In the genomic region with DNA sequence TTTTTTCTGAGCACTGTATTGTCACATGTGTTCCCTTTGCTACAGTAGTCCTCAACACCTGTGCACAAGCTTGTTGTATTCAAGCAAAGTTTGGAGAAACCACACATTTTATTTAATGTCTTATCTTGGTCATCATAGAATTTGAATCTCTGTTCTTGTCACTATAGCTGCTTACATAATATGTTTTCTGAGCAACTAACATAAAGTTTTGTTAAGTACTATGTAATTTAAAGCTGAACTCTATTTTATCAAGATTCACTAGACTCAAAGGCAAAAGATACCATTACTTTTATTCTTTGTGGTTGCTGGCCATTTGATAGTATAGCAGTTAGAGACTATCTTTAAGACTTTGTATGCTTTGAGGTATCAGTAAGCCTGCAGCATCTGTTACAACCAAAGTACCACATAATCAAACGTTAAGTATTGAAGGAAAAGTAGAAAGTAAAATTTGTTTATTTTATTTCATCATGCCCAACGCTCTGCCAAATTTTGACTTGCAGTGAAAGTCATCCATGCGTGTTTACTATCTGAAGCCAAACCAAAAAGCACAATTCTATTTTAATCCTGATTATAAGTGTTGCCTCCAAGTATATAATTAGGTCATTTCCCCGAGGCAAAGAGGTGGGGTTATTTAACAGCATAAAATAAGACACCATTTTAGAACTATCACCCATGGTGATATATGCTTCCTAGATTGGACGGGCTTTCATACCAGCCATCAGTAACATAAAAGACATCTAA, we compare ENCODE assay signal across 19 cellular contexts. TPM values are rescaled to one million over a fixed set of nuclear protein-coding genes. Genes with fewer than 3 reads are reported as not detected.
DNase-seq lines count a peak whose midpoint lies in the region; ATAC-seq and TF ChIP-seq lines count a peak whose summit lies in the region.
"Had no signal": no experiment of that assay in that cellular context is flagged by ENCODE, and none has a peak within 500 bp of the region (broad histone marks: within the 10 kb centered on the region; RNA-seq: fewer than 3 reads in every experiment).

No MANE protein-coding gene starts in this region.

- TF ChIP-seq POLR2A in heart left ventricle (IDR thresholded peaks at IDR 0.05) (no peak), vagina (IDR thresholded peaks at IDR 0.05) (no peak)

- H3K4me1 ChIP-seq in heart left ventricle, result peaks cover 0 to 47% (median 25%) of the 10 kb centered on the region in 12 donors
- H3K4me1 ChIP-seq in right atrium auricular region, result peaks cover 0 to 19% of the 10 kb centered on the region in 2 donors
- H3K4me1 ChIP-seq in fibroblast of lung (ENCODE audit: control insufficient read depth, extremely low read depth, insufficient read depth, low read length), result peaks cover 3% of the 10 kb centered on the region
- H3K4me1 ChIP-seq in thymus (ENCODE audit: control insufficient read depth, insufficient read depth, low read length), result peaks cover 9% of the 10 kb centered on the region
- peaks cover 7% of the 10 kb centered on the region for H3K4me1 ChIP-seq in vagina
- H3K4me1 ChIP-seq: foreskin keratinocyte had no signal

- no peak overlapping the region for H3K9ac ChIP-seq in fibroblast of lung (ENCODE audit: insufficient read depth, low read length)

- H3K4me3 ChIP-seq in heart left ventricle (no peak overlapping the region), right atrium auricular region (no peak overlapping the region), fibroblast of lung (replicated peaks in 1 of 4; ENCODE audit: control extremely low read depth in 1 of 4, insufficient read depth in 1 of 4, low read depth in 3 of 4, low read length in 4 of 4) (no peak overlapping the region), thymus (ENCODE audit: low read length) (no peak overlapping the region), vagina (no peak overlapping the region)
- H3K4me3 ChIP-seq: hepatocyte, left lung, pancreas, SJCRH30 had no signal

- intact Hi-C loops in heart left ventricle (cut with DNase I), result loop anchor here in 8 of 10 donors (2.0 to 5.0 kb wide), 9 partner anchors 36 to 301 kb away; a partner anchor contains a TSS
- intact Hi-C loops in vagina (cut with DNase I), result loop anchor here (5.0 to 10.0 kb wide), 2 partner anchors 104 to 251 kb away; no protein-coding TSS in a partner anchor

- H3K27me3 ChIP-seq in heart left ventricle (no peaks in the 10 kb centered on the region), right atrium auricular region (no peaks in the 10 kb centered on the region), fibroblast of lung (ENCODE audit: control insufficient read depth, insufficient read depth, low read length) (no peaks in the 10 kb centered on the region), thymus (ENCODE audit: control insufficient read depth, insufficient read depth) (no peaks in the 10 kb centered on the region), vagina (no peaks in the 10 kb centered on the region)
- H3K27me3 ChIP-seq: foreskin keratinocyte, hepatocyte, left lung, pancreas, SJCRH30 had no signal

- peak in 1 of 4 donors; percentile 9 for ATAC-seq in heart left ventricle
- no peak for ATAC-seq in HG03469 (IDR thresholded peaks at IDR 0.05; ENCODE audit: unreplicated experiment)

- H3K79me2 ChIP-seq in fibroblast of lung (ENCODE audit: control insufficient read depth, insufficient read depth, low read length), result no peaks in the 10 kb centered on the region
- H3K79me2 ChIP-seq: hepatocyte had no signal

- no peak for DNase-seq in heart left ventricle
- DNase-seq in right atrium auricular region (ENCODE audit: low spot score), result no peak
- peak; percentile 72 for DNase-seq in NCI-H1436 treated with DMSO at 0.1 percent for 48 hours (lab: John Stamatoyannopoulos, UW)
- DNase-seq in fibroblast of lung (ENCODE audit: low read depth in 2 of 2), result peak in 1 of 2 donors; percentile 52
- no peak for DNase-seq in vagina (ENCODE audit: extremely low spot score in 2 of 2)
- no peak for DNase-seq in activated T-cell treated with anti-CD3 and anti-CD28 coated beads, Interleukin-2, amount 50 U/mL, for 1 hour

- no peaks in the 10 kb centered on the region for H4K20me1 ChIP-seq in fibroblast of lung (ENCODE audit: control insufficient read depth, extremely low read depth, insufficient read depth, low read length)

- peak overlapping the region in 8 of 12 donors; percentile 5 to 55 (median 44) for H3K27ac ChIP-seq in heart left ventricle
- H3K27ac ChIP-seq in right atrium auricular region, result no peak overlapping the region
- H3K27ac ChIP-seq in fibroblast of lung (ENCODE audit: insufficient read depth, low read length), result no peak overlapping the region
- peak overlapping the region; percentile 25 for H3K27ac ChIP-seq in thymus (ENCODE audit: low read depth)
- H3K27ac ChIP-seq in vagina, result no peak overlapping the region
- H3K27ac ChIP-seq: foreskin keratinocyte, hepatocyte, left lung, SJCRH30 had no signal

- peaks cover 0 to 96% (median 23%) of the 10 kb centered on the region in 9 donors for H3K36me3 ChIP-seq in heart left ventricle
- peaks cover 4% of the 10 kb centered on the region for H3K36me3 ChIP-seq in right atrium auricular region
- H3K36me3 ChIP-seq in fibroblast of lung (ENCODE audit: control insufficient read depth, insufficient read depth, low read length), result peaks cover 3% of the 10 kb centered on the region
- no peaks in the 10 kb centered on the region for H3K36me3 ChIP-seq in thymus (ENCODE audit: control insufficient read depth, insufficient read depth)
- H3K36me3 ChIP-seq in vagina, result peaks cover 0 to 7% of the 10 kb centered on the region in 2 donors
- H3K36me3 ChIP-seq: pancreas had no signal

- H3K4me2 ChIP-seq in fibroblast of lung (ENCODE audit: extremely low read depth, insufficient read depth, low read length), result peak overlapping the region; percentile 32
- H3K4me2 ChIP-seq: hepatocyte had no signal

- 20 to 49% (median 27%) methylated on average over 5 of the region's 5 CpGs for WGBS in heart left ventricle, 4 donors
- WGBS in thymus, result 64% methylated on average over 5 of the region's 5 CpGs

- H2AFZ ChIP-seq in fibroblast of lung (ENCODE audit: low read length), result no peak overlapping the region
- H2AFZ ChIP-seq: hepatocyte had no signal

- TF ChIP-seq CTCF in heart left ventricle (IDR thresholded peaks at IDR 0.05), result no peak
- no peak for TF ChIP-seq CTCF in right atrium auricular region (IDR thresholded peaks at IDR 0.05)
- no peak for TF ChIP-seq CTCF in fibroblast of lung (conservative IDR thresholded peaks at IDR 0.05 in 1 of 2, IDR thresholded peaks at IDR 0.05 in 1 of 2; ENCODE audit: low read depth in 1 of 2, low read length in 2 of 2)
- no peak for TF ChIP-seq CTCF in vagina (IDR thresholded peaks at IDR 0.05)

- H3K9me3 ChIP-seq in heart left ventricle, result no peaks in the 10 kb centered on the region
- no peaks in the 10 kb centered on the region for H3K9me3 ChIP-seq in right atrium auricular region
- H3K9me3 ChIP-seq in fibroblast of lung (ENCODE audit: control insufficient read depth, insufficient read depth, low read depth, low read length), result no peaks in the 10 kb centered on the region
- no peaks in the 10 kb centered on the region for H3K9me3 ChIP-seq in thymus (ENCODE audit: control insufficient read depth)
- no peaks in the 10 kb centered on the region for H3K9me3 ChIP-seq in vagina
- H3K9me3 ChIP-seq: left lung, pancreas, SJCRH30 had no signal

RNA-seq across cellular contexts. Expression of a gene that starts 10.3 kb away (rescaled TPM):
- total RNA-seq in heart left ventricle (10 to 100 TPM; 26.5 to 50.1 (median 41.8) TPM), right atrium auricular region (10 to 100 TPM; 15.3 to 20.8 TPM), fibroblast of lung (38.5 and 48.6 TPM in 2 replicates), vagina (10.8 TPM)
- polyA plus RNA-seq in heart left ventricle (10 to 100 TPM; 13.5 to 40.0 TPM), fibroblast of lung (29.8 and 31.2 TPM in 2 replicates), thymus (32.7 TPM)
- polyA plus RNA-seq in fibroblast of lung (2012), result 14.5 and 21.1 TPM in 2 replicates
- 1.5 and 4.5 TPM in 2 replicates for polyA minus RNA-seq in fibroblast of lung (ENCODE audit: low replicate concordance)

RNA-seq across cellular contexts. Expression of a gene that starts 30.2 kb away (rescaled TPM):
- total RNA-seq in heart left ventricle (1 to 10 TPM in 1 of 9 donors, under 1 TPM in 4, not detected in 4; 0.66 to 1.7 (median 0.86) TPM), right atrium auricular region (not detected), fibroblast of lung (0.33 and 0.51 TPM in 2 replicates), vagina (3.9 TPM)
- polyA plus RNA-seq in heart left ventricle (under 1 TPM; 0.25 to 0.38 TPM), fibroblast of lung (0.10 and 1.2 TPM in 2 replicates), thymus (1.5 TPM)
- polyA plus RNA-seq in fibroblast of lung (2012), result 0.31 and 0.76 TPM in 2 replicates
- polyA minus RNA-seq in fibroblast of lung (ENCODE audit: low replicate concordance), result not detected in 2 replicates
- total RNA-seq: A172; CD8-positive, alpha-beta T cell; dermis microvascular lymphatic vessel endothelial cell; endothelial cell of umbilical vein; natural killer cell had no signal
- polyA plus RNA-seq: endothelial cell of umbilical vein, immature natural killer cell had no signal

Comparison
In these comparisons a context has a peak if more than half of its experiments do, and no peak if none do; other contexts are left out.
1. H3K27ac ChIP-seq: peak in heart left ventricle (8 of 12) and thymus (single experiment); none in right atrium auricular region (0 of 2), fibroblast of lung (single experiment) and vagina (single experiment).